10 cellular contexts compared by ENCODE assay signal in genomic region chr19:2923510-2923909, GRCh38. TPM values are rescaled to one million over a fixed set of nuclear protein-coding genes. Genes with fewer than 3 reads are reported as not detected.
A peak's percentile ranks its signal among the peaks of the same experiment; 100 is the strongest.
DNase-seq lines count a peak whose midpoint lies in the region; TF ChIP-seq lines count a peak whose summit lies in the region.
"Had no signal": no experiment of that assay in that cellular context is flagged by ENCODE, and none has a peak within 500 bp of the region (broad histone marks: within the 10 kb centered on the region; RNA-seq: fewer than 3 reads in every experiment).

No MANE protein-coding gene starts in this region.

- peak; percentile 9 for DNase-seq in activated effector memory CD4-positive, alpha-beta T cell treated with anti-CD3 and anti-CD28 coated beads, Interleukin-2, amount 50 U/mL, for 16 hours
- DNase-seq in activated effector memory CD4-positive, alpha-beta T cell treated with Interleukin-2 at 50 U/mL for 16 hours: no peak
- DNase-seq in choroid plexus epithelial cell (ENCODE audit: low read depth): peak; percentile 33
- DNase-seq in transverse colon: no peak
- no peak for DNase-seq in SW 1271 (lab: John Stamatoyannopoulos, UW)
- no peak for DNase-seq in central memory CD4-positive, alpha-beta T cell
- DNase-seq: activated CD8-positive, alpha-beta memory T cell treated with anti-CD3 and anti-CD28 coated beads for 24 hours; kidney; PC-9 had no signal

- TF ChIP-seq CTCF in choroid plexus epithelial cell (conservative IDR thresholded peaks at IDR 0.05; ENCODE audit: low read depth, low read length) (no peak), transverse colon (IDR thresholded peaks at IDR 0.05) (no peak)

- WGBS in transverse colon (ENCODE audit: low coverage in 1 of 2), 2 donors: 30% methylated on average over 4 of the region's 4 CpGs; no CpG with 5 or more reads in 1 of the 2 donors

- H3K36me3 ChIP-seq in transverse colon: peaks cover 0 to 9% (median 3%) of the 10 kb centered on the region in 4 donors

- peak; percentile 16 for TF ChIP-seq EP300 in transverse colon (IDR thresholded peaks at IDR 0.05; ENCODE audit: low read depth)

- no peaks in the 10 kb centered on the region for H3K9me3 ChIP-seq in transverse colon

- H3K27me3 ChIP-seq in transverse colon: no peaks in the 10 kb centered on the region

- in situ Hi-C loops in transverse colon (cut with MboI; ENCODE audit: low pct_ligation_motif_present in 1 of 4, low pct_unique_long_range_greater_than_20kb in 1 of 4, low sequenced_read_pairs in 3 of 4): no loop called here

- intact Hi-C loops in transverse colon (cut with DNase I; ENCODE audit: low total_unique reads): no loop called here

- no peak for TF ChIP-seq POLR2A in transverse colon (IDR thresholded peaks at IDR 0.05)

- H3K27ac ChIP-seq in transverse colon: peak overlapping the region in 3 of 4 donors; percentile 9 to 33 (median 26)
- H3K27ac ChIP-seq: PC-9 had no signal

- H3K4me1 ChIP-seq in transverse colon: peaks cover 0 to 14% (median 10%) of the 10 kb centered on the region in 4 donors

- no peak overlapping the region for H3K4me3 ChIP-seq in choroid plexus epithelial cell (ENCODE audit: low read depth, low read length)
- no peak overlapping the region for H3K4me3 ChIP-seq in transverse colon
- H3K4me3 ChIP-seq: PC-9 had no signal

RNA-seq across cellular contexts. Expression of gene ZNF77, which starts 21.3 kb away (rescaled TPM):
- 1 to 10 TPM in 3 of 4 donors, not detected in 1; 4.2 to 9.3 (median 5.1) TPM for total RNA-seq in transverse colon

RNA-seq across cellular contexts. Expression of gene ZNF57, which starts 22.8 kb away (rescaled TPM):
- 10 to 100 TPM in 3 of 4 donors, 1 to 10 TPM in 1; 1.2 to 22.1 (median 14.1) TPM for total RNA-seq in transverse colon

RNA-seq across cellular contexts. Expression of gene TLE6, which starts 53.9 kb away (rescaled TPM):
- not detected for total RNA-seq in transverse colon

RNA-seq across cellular contexts. Expression of gene ZNF556, which starts 56.4 kb away (rescaled TPM):
- not detected for total RNA-seq in transverse colon
- total RNA-seq: chondrocyte, PC-9 had no signal

Comparison
In these comparisons a context has a peak if more than half of its experiments do, and no peak if none do; other contexts are left out.
1. DNase-seq: peak in activated effector memory CD4-positive, alpha-beta T cell treated with anti-CD3 and anti-CD28 coated beads, Interleukin-2, amount 50 U/mL, for 16 hours (single experiment) and choroid plexus epithelial cell (single experiment); none in activated effector memory CD4-positive, alpha-beta T cell treated with Interleukin-2 at 50 U/mL for 16 hours (single experiment), transverse colon (single experiment), SW 1271 (0 of 2) and central memory CD4-positive, alpha-beta T cell (single experiment).